23 cellular contexts compared by ENCODE assay signal in the genomic region with DNA sequence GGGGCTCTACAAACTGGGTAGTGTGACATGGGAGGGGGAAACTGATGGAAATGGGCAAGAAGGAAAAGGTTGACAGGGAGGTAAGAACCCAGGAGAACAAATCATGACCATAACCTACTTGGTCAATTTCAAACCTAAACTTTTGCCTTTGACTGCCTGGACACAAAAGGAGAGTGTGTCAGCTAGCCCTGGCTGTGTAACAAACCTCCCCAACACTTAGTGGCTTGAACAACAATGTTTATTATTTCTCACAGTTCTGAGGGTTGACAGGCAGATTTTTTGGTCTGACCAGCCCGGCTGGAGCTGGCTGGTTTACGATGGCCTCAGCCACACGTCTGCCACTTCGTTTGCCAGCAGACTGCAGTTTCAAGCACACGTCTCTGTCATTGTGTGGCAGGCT.
DNase-seq lines count a peak whose midpoint lies in the region; ATAC-seq and TF ChIP-seq lines count a peak whose summit lies in the region.
"Had no signal": no experiment of that assay in that cellular context is flagged by ENCODE, and none has a peak within 500 bp of the region (broad histone marks: within the 10 kb centered on the region; RNA-seq: fewer than 3 reads in every experiment).

No MANE protein-coding gene starts in this region.

- H3K27ac ChIP-seq in coronary artery, result no peak overlapping the region

- CTCF ChIA-PET in T-cell (lab: Charles Lee), result no interaction called here

- POLR2A ChIA-PET in T-cell (lab: Charles Lee), result no interaction called here

- no peaks in the 10 kb centered on the region for H3K9me3 Mint-ChIP-seq in activated naive CD8-positive, alpha-beta T cell (ENCODE audit: low read depth)
- H3K9me3 Mint-ChIP-seq in activated naive CD8-positive, alpha-beta T cell treated with anti-CD3 and anti-CD28 coated beads, Interleukin-2, amount 50 U/mL, for 24 hours, result no peaks in the 10 kb centered on the region
- H3K9me3 Mint-ChIP-seq in T-cell (no peaks in the 10 kb centered on the region), immature natural killer cell (no peaks in the 10 kb centered on the region), HFFc6 (no peaks in the 10 kb centered on the region)

- DNase-seq in activated naive CD8-positive, alpha-beta T cell treated with anti-CD3 and anti-CD28 coated beads, Interleukin-2, amount 50 U/mL, for 24 hours, result no peak
- DNase-seq in T-cell (no peak), immature natural killer cell (no peak), HFFc6 (no peak), HK-2 (ENCODE audit: unreplicated experiment) (no peak), A172 (ENCODE audit: low spot score) (no peak), coronary artery (ENCODE audit: low spot score) (no peak)
- DNase-seq: 8988T, DMS 273 treated with DMSO at 0.1 percent for 48 hours, DMS79, EL, GDM1, IMR-90, KG1, MG63, NCI-H1105 treated with DMSO at 0.1 percent for 48 hours, NCI-H146, NCI-H1930, NCI-H2107, NCI-H774, PC-3, SK-N-SH had no signal

- peak overlapping the region; percentile 41 for H3K27ac Mint-ChIP-seq in activated naive CD8-positive, alpha-beta T cell
- no peak overlapping the region for H3K27ac Mint-ChIP-seq in activated naive CD8-positive, alpha-beta T cell treated with anti-CD3 and anti-CD28 coated beads, Interleukin-2, amount 50 U/mL, for 24 hours
- H3K27ac Mint-ChIP-seq in T-cell (peak overlapping the region; percentile 60 to 89), immature natural killer cell (peak overlapping the region in 5 of 6 donors; percentile 23 to 59 (median 39)), HFFc6 (no peak overlapping the region)

- no peak overlapping the region for H3K4me3 Mint-ChIP-seq in activated naive CD8-positive, alpha-beta T cell
- H3K4me3 Mint-ChIP-seq in activated naive CD8-positive, alpha-beta T cell treated with anti-CD3 and anti-CD28 coated beads, Interleukin-2, amount 50 U/mL, for 24 hours, result no peak overlapping the region
- H3K4me3 Mint-ChIP-seq in T-cell, result no peak overlapping the region
- H3K4me3 Mint-ChIP-seq in immature natural killer cell, result peak overlapping the region in 1 of 5 donors; percentile 13
- H3K4me3 Mint-ChIP-seq in HFFc6, result no peak overlapping the region

- no peak overlapping the region for H3K4me3 ChIP-seq in coronary artery
- H3K4me3 ChIP-seq: MG63 had no signal

- H3K4me1 Mint-ChIP-seq in activated naive CD8-positive, alpha-beta T cell (ENCODE audit: low read depth), result peaks cover 34% of the 10 kb centered on the region
- H3K4me1 Mint-ChIP-seq in activated naive CD8-positive, alpha-beta T cell treated with anti-CD3 and anti-CD28 coated beads, Interleukin-2, amount 50 U/mL, for 24 hours, result peaks cover 26% of the 10 kb centered on the region
- peaks cover 34 to 37% (median 34%) of the 10 kb centered on the region in 3 donors for H3K4me1 Mint-ChIP-seq in T-cell
- H3K4me1 Mint-ChIP-seq in immature natural killer cell, result peaks cover 28 to 31% of the 10 kb centered on the region in 2 donors
- no peaks in the 10 kb centered on the region for H3K4me1 Mint-ChIP-seq in HFFc6 (ENCODE audit: low read depth)

- ATAC-seq in activated naive CD8-positive, alpha-beta T cell treated with anti-CD3 and anti-CD28 coated beads, Interleukin-2, amount 50 U/mL, for 24 hours, result no peak
- no peak for ATAC-seq in T-cell (replicated peaks in 1 of 4)
- ATAC-seq: PC-3 had no signal

- no peaks in the 10 kb centered on the region for H3K27me3 Mint-ChIP-seq in activated naive CD8-positive, alpha-beta T cell
- H3K27me3 Mint-ChIP-seq in activated naive CD8-positive, alpha-beta T cell treated with anti-CD3 and anti-CD28 coated beads, Interleukin-2, amount 50 U/mL, for 24 hours, result no peaks in the 10 kb centered on the region
- H3K27me3 Mint-ChIP-seq in T-cell (no peaks in the 10 kb centered on the region), immature natural killer cell (ENCODE audit: low read depth in 3 of 3) (peaks cover 0 to 11% (median 2%) of the 10 kb centered on the region in 3 donors), HFFc6 (ENCODE audit: insufficient read depth) (peaks cover 20% of the 10 kb centered on the region)

- TF ChIP-seq CTCF in HFFc6 (IDR thresholded peaks at IDR 0.05) (no peak), coronary artery (IDR thresholded peaks at IDR 0.05) (no peak)

- H3K36me3 Mint-ChIP-seq in activated naive CD8-positive, alpha-beta T cell, result no peaks in the 10 kb centered on the region
- H3K36me3 Mint-ChIP-seq in activated naive CD8-positive, alpha-beta T cell treated with anti-CD3 and anti-CD28 coated beads, Interleukin-2, amount 50 U/mL, for 24 hours (ENCODE audit: low read depth), result no peaks in the 10 kb centered on the region
- H3K36me3 Mint-ChIP-seq in T-cell, result no peaks in the 10 kb centered on the region
- H3K36me3 Mint-ChIP-seq in immature natural killer cell, result no peaks in the 10 kb centered on the region
- no peaks in the 10 kb centered on the region for H3K36me3 Mint-ChIP-seq in HFFc6 (ENCODE audit: low read depth)

Comparison
In these comparisons a context has a peak if more than half of its experiments do, and no peak if none do; other contexts are left out.
1. H3K27ac Mint-ChIP-seq: peak in activated naive CD8-positive, alpha-beta T cell (single experiment), T-cell (2 of 2) and immature natural killer cell (5 of 6); none in activated naive CD8-positive, alpha-beta T cell treated with anti-CD3 and anti-CD28 coated beads, Interleukin-2, amount 50 U/mL, for 24 hours (single experiment) and HFFc6 (single experiment).